ENCODE assay signal across 8 cellular contexts in the genomic region with DNA sequence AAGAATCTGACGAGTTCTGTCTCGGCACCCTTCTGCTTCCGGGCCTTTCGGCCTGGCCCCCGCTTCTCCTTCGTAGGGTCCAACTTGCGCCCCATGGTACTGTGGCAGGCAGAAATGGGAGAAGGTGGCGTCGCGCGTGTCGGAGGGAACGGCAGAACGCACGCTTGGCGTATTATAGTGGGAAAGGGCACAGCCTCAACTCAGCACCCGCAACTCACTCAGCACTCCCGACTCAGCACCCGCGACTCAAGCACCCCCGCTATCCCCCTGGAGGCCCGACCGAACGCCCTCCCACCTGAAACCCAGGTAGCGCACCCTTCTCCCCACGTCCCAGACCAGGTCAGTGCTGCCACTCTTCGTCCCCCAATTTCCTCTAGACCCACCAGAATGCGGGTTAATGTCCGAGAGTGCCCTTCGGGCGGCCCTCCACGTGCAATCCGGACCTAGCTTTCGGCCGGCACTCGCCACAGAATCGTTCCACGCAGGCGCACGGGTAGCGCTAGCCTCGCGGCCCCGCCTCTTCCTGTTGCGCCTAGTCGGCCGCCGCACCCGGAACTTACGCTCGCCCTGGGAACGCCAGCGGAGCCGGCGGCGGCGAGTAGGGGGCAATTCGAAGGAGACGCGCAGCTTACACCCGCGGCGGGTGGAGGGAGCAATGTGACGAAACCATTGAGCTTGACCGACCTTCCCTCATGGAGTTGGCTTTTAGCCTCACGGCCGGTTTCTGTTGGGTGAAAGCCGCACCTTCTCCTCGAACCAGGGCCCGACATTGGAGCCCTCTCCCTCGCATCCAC. TPM values are rescaled to one million over a fixed set of nuclear protein-coding genes. Genes with fewer than 3 reads are reported as not detected.
DNase-seq lines count a peak whose midpoint lies in the region; ATAC-seq and TF ChIP-seq lines count a peak whose summit lies in the region.

Gene NOP2, minus strand, starts transcription at position 468 of the 794 bp plus-strand sequence. Its CDS starts 373 bp downstream, at position 95.

- H3K4me3 Mint-ChIP-seq in IgD-negative memory B cell: peak within 1 kb of the TSS; percentile 94 to 100 (median 98)

- peaks cover 5% of the 10 kb centered on the region for H3K36me3 ChIP-seq in mucosa of descending colon (ENCODE audit: low read depth)

- H3K27me3 Mint-ChIP-seq in IgD-negative memory B cell: no peaks in the 10 kb centered on the region

- peaks cover 17% of the 10 kb centered on the region for H3K4me1 ChIP-seq in mucosa of descending colon (ENCODE audit: low read depth)

- peaks cover 12 to 30% (median 20%) of the 10 kb centered on the region in 3 donors for H3K4me1 Mint-ChIP-seq in IgD-negative memory B cell

- H3K9me3 ChIP-seq in mucosa of descending colon: no peaks in the 10 kb centered on the region

- no peaks in the 10 kb centered on the region for H3K9me3 Mint-ChIP-seq in IgD-negative memory B cell

- TF ChIP-seq CTCF in epithelial cell of esophagus (IDR thresholded peaks at IDR 0.05; ENCODE audit: insufficient read depth, low read depth, low read length, missing control alignments): no peak
- TF ChIP-seq CTCF in mucosa of descending colon (IDR thresholded peaks at IDR 0.05): no peak

- in situ Hi-C loops in Caki2 (cut with HindIII; ENCODE audit: low pct_unique_long_range_greater_than_20kb, low sequenced_read_pairs): no loop called here

- H3K27ac Mint-ChIP-seq in IgD-negative memory B cell: peak within 1 kb of the TSS; percentile 88 to 96 (median 92)

- H3K36me3 Mint-ChIP-seq in IgD-negative memory B cell: peaks cover 6% of the 10 kb centered on the region

- intact Hi-C loops in mucosa of descending colon (cut with DNase I, micrococcal nuclease): no loop called here

- ATAC-seq in GM21447 (IDR thresholded peaks at IDR 0.05; ENCODE audit: unreplicated experiment) (peak; percentile 57), mucosa of descending colon (peak; percentile 98)

- DNase-seq in Caki2 (ENCODE audit: low read depth) (peak; percentile 80), OCI-M2 (lab: John Stamatoyannopoulos, UW; ENCODE audit: unreplicated experiment) (peak; percentile 26), activated T-cell treated with anti-CD3 and anti-CD28 coated beads for 1 hour (ENCODE audit: low read depth) (peak; percentile 86), epithelial cell of esophagus (ENCODE audit: low read depth) (peak; percentile 92), mucosa of descending colon (peak; percentile 94 to 96 (median 95))
- peak; percentile 71 to 81 for DNase-seq in stimulated activated CD8-positive, alpha-beta memory T cell treated with anti-CD3 and anti-CD28 coated beads, Interleukin-4, amount 100 ng/mL, for 1 hour (ENCODE audit: low read depth in 2 of 2, low spot score in 1 of 2)

- H3K4me3 ChIP-seq in epithelial cell of esophagus (ENCODE audit: low read length): peak within 1 kb of the TSS; percentile 85
- peak within 1 kb of the TSS; percentile 31 for H3K4me3 ChIP-seq in mucosa of descending colon

RNA-seq across cellular contexts. Expression of gene NOP2, which starts in this region (rescaled TPM):
- total RNA-seq in Caki2 (2014; rRNA removed; shearing (Covaris generic); ENCODE audit: low replicate concordance): 24.8 and 56.0 TPM in 2 replicates
- 24.9 TPM for polyA plus RNA-seq in IgD-negative memory B cell
- total RNA-seq in mucosa of descending colon: 10 to 100 TPM; 26.1 to 32.4 (median 26.6) TPM

Comparison
In these comparisons a context has a peak if more than half of its experiments do, and no peak if none do; other contexts are left out.
1. Peak in every context shown above with its lines: DNase-seq, ATAC-seq and H3K4me3 ChIP-seq.
2. DNase-seq: peak in every context shown above with its lines; median percentile 95 in mucosa of descending colon; 92 in epithelial cell of esophagus; 86 in activated T-cell treated with anti-CD3 and anti-CD28 coated beads for 1 hour; 80 in Caki2; 76 in stimulated activated CD8-positive, alpha-beta memory T cell treated with anti-CD3 and anti-CD28 coated beads, Interleukin-4, amount 100 ng/mL, for 1 hour; 26 in OCI-M2.